In genomic region chr6:38701551-38701950, GRCh38 we compare ENCODE assay signal across 10 cellular contexts. TPM values are rescaled to one million over a fixed set of nuclear protein-coding genes. Genes with fewer than 3 reads are reported as not detected.
DNase-seq lines count a peak whose midpoint lies in the region; ATAC-seq and TF ChIP-seq lines count a peak whose summit lies in the region.
"Had no signal": no experiment of that assay in that cellular context is flagged by ENCODE, and none has a peak within 500 bp of the region (broad histone marks: within the 10 kb centered on the region; RNA-seq: fewer than 3 reads in every experiment).

No MANE protein-coding gene starts in this region.

- H3K27ac ChIP-seq in DOHH2 (ENCODE audit: low read depth, low read length), result no peak overlapping the region

- H4K20me1 ChIP-seq in DOHH2 (ENCODE audit: control insufficient read depth, insufficient read depth, low read depth, low read length), result 0 out of 2 replicates have a peak, but pooled peaks cover 3% of the 10 kb centered on the region

- ATAC-seq in natural killer cell (no peak), HG03469 (IDR thresholded peaks at IDR 0.05; ENCODE audit: unreplicated experiment) (no peak), GM18873 (IDR thresholded peaks at IDR 0.05; ENCODE audit: low FRiP score, unreplicated experiment) (no peak)
- ATAC-seq: stimulated activated naive B cell treated with anti-CD40 and anti-IgM and Interleukin-4, amounts not matched to agents 10 μg/mL and 1 μg/mL and 100 μg/mL, for 72 hours had no signal

- DNase-seq in LNCaP clone FGC (ENCODE audit: low read depth), result no peak
- DNase-seq in astrocyte of the cerebellum (ENCODE audit: low read depth), result no peak
- DNase-seq in natural killer cell, result no peak
- no peak for DNase-seq in NCI-H446 (lab: John Stamatoyannopoulos, UW)
- DNase-seq: hypothalamus; stimulated activated naive B cell treated with anti-CD40 and anti-IgM and Interleukin-4, amounts not matched to agents 10 μg/mL and 1 μg/mL and 100 μg/mL, for 72 hours had no signal

- H3K79me2 ChIP-seq in DOHH2 (ENCODE audit: control insufficient read depth, low read length), result peaks cover 62% of the 10 kb centered on the region

- no peaks in the 10 kb centered on the region for H3K27me3 ChIP-seq in DOHH2 (ENCODE audit: control insufficient read depth, low read length)

- in situ Hi-C loops in astrocyte of the cerebellum (cut with HindIII; ENCODE audit: low sequenced_read_pairs), result no loop called here

- peaks cover 8% of the 10 kb centered on the region for H3K36me3 Mint-ChIP-seq in natural killer cell

- H3F3A ChIP-seq in DOHH2 (ENCODE audit: control insufficient read depth, insufficient read depth), result no peaks in the 10 kb centered on the region

- intact Hi-C loops in natural killer cell (cut with micrococcal nuclease), result loop anchor here (5.0 kb wide), 1 partner anchor 834 kb away; no protein-coding TSS in a partner anchor

- H3K4me1 ChIP-seq in DOHH2 (ENCODE audit: control insufficient read depth, low read length), result peaks cover 18% of the 10 kb centered on the region

- TF ChIP-seq CTCF in DOHH2 (IDR thresholded peaks at IDR 0.05; ENCODE audit: low read depth, low read length, poor library complexity, severe bottlenecking) (no peak), LNCaP clone FGC (IDR thresholded peaks at IDR 0.05; ENCODE audit: control insufficient read depth, extremely low read depth, insufficient read depth) (no peak), astrocyte of the cerebellum (IDR thresholded peaks at IDR 0.05; ENCODE audit: low read depth, low read length, missing control alignments) (no peak), natural killer cell (IDR thresholded peaks at IDR 0.05) (no peak)

- H3K4me2 ChIP-seq in DOHH2 (ENCODE audit: low read length), result peak overlapping the region; percentile 92

- H3K9me3 Mint-ChIP-seq in natural killer cell, result peaks cover 4 to 9% of the 10 kb centered on the region in 2 donors

- peak overlapping the region; percentile 87 to 96 for H3K27ac Mint-ChIP-seq in natural killer cell

- H3K9me3 ChIP-seq in DOHH2 (ENCODE audit: control insufficient read depth, insufficient read depth, low read length), result peaks cover 9% of the 10 kb centered on the region

- H3K27me3 Mint-ChIP-seq in natural killer cell (ENCODE audit: low read depth in 2 of 2), result peaks cover 5 to 7% of the 10 kb centered on the region in 2 donors

- peaks cover 31% of the 10 kb centered on the region for H3K36me3 ChIP-seq in DOHH2 (ENCODE audit: control insufficient read depth, low read length)

- H3K4me3 ChIP-seq in DOHH2 (ENCODE audit: low read length), result peak overlapping the region; percentile 97
- peak overlapping the region; percentile 80; the same call in 1 of the 2 replicates for H3K4me3 ChIP-seq in LNCaP clone FGC (ENCODE audit: low read depth, low read length)
- H3K4me3 ChIP-seq in astrocyte of the cerebellum (ENCODE audit: low read depth, low read length), result peak overlapping the region; percentile 74

- H3K9me2 ChIP-seq in DOHH2 (replicated peaks; ENCODE audit: control insufficient read depth, low read length), result no peaks in the 10 kb centered on the region

- H3K4me1 Mint-ChIP-seq in natural killer cell, result peaks cover 20 to 47% of the 10 kb centered on the region in 2 donors

- peak overlapping the region; percentile 95 for H3K4me3 Mint-ChIP-seq in natural killer cell

RNA-seq across cellular contexts. Expression of gene GLO1, which starts 1.4 kb away (rescaled TPM):
- total RNA-seq in natural killer cell, result 10 to 100 TPM; 24.2 to 31.3 (median 27.6) TPM

RNA-seq across cellular contexts. Expression of gene DNAH8, which starts 13.6 kb away (rescaled TPM):
- under 1 TPM in 1 of 3 donors, not detected in 2; 0.10 TPM for total RNA-seq in natural killer cell
- total RNA-seq: dermis microvascular lymphatic vessel endothelial cell had no signal
